30 cellular contexts compared by ENCODE assay signal in genomic region chr6:41759905-41760579, GRCh38. TPM values are rescaled to one million over a fixed set of nuclear protein-coding genes. Genes with fewer than 3 reads are reported as not detected.
DNase-seq lines count a peak whose midpoint lies in the region; ATAC-seq and TF ChIP-seq lines count a peak whose summit lies in the region.
"Had no signal": no experiment of that assay in that cellular context is flagged by ENCODE, and none has a peak within 500 bp of the region (broad histone marks: within the 10 kb centered on the region; RNA-seq: fewer than 3 reads in every experiment).

No MANE protein-coding gene starts in this region.

- peaks cover 8% of the 10 kb centered on the region; the same call in 1 of the 2 replicates for H3K9me3 ChIP-seq in NT2/D1 (ENCODE audit: insufficient read depth, low read length)
- no peaks in the 10 kb centered on the region for H3K9me3 ChIP-seq in lower lobe of right lung
- H3K9me3 ChIP-seq: A549, SJSA1 had no signal

- peaks cover 6% of the 10 kb centered on the region for H3K4me1 Mint-ChIP-seq in WTC11
- H3K4me1 Mint-ChIP-seq in stimulated activated naive B cell treated with anti-CD40 and anti-IgM and Interleukin-4, amounts not matched to agents 10 μg/mL and 1 μg/mL and 100 μg/mL, for 72 hours, result peaks cover 4 to 10% of the 10 kb centered on the region in 2 donors
- H3K4me1 Mint-ChIP-seq: CD4-positive, alpha-beta memory T cell had no signal

- CTCF ChIA-PET in WTC11 (lab: Charles Lee), result no interaction called here

- TF ChIP-seq CTCF in WTC11 (IDR thresholded peaks at IDR 0.05), result no peak
- TF ChIP-seq CTCF in lower lobe of right lung (IDR thresholded peaks at IDR 0.05), result no peak

- DNase-seq in NT2/D1 (ENCODE audit: low read depth, low spot score) (no peak), WTC11 (ENCODE audit: low spot score) (no peak), lower lobe of right lung (peak; percentile 22), NCI-H1105 (lab: John Stamatoyannopoulos, UW) (no peak), NCI-H1694 (lab: John Stamatoyannopoulos, UW) (no peak)
- no peak for DNase-seq in stimulated activated naive B cell treated with anti-CD40 and anti-IgM and Interleukin-4, amounts not matched to agents 10 μg/mL and 1 μg/mL and 100 μg/mL, for 72 hours
- DNase-seq: AML-193; C1 segment of cervical spinal cord; CD4-positive, alpha-beta memory T cell; COR-L47; DMS53; HCEC 1CT; KBM-7; MV-4-11; NCI-H1105 treated with DMSO at 0.1 percent for 48 hours; NCI-H2029 treated with DMSO at 0.1 percent for 48 hours; NCI-H446 treated with DMSO at 0.1 percent for 48 hours; NCI-H526; NCI-H82; NK-92 treated with Interleukin-12 subunit alpha and Interleukin-12 subunit beta, amount 100 ng/mL, for 24 hours; Right ventricle myocardium superior had no signal

- H3K9me3 Mint-ChIP-seq in WTC11, result no peaks in the 10 kb centered on the region
- H3K9me3 Mint-ChIP-seq in stimulated activated naive B cell treated with anti-CD40 and anti-IgM and Interleukin-4, amounts not matched to agents 10 μg/mL and 1 μg/mL and 100 μg/mL, for 72 hours, result no peaks in the 10 kb centered on the region
- H3K9me3 Mint-ChIP-seq: CD4-positive, alpha-beta memory T cell had no signal

- H3K36me3 Mint-ChIP-seq in WTC11, result no peaks in the 10 kb centered on the region
- no peaks in the 10 kb centered on the region for H3K36me3 Mint-ChIP-seq in stimulated activated naive B cell treated with anti-CD40 and anti-IgM and Interleukin-4, amounts not matched to agents 10 μg/mL and 1 μg/mL and 100 μg/mL, for 72 hours
- H3K36me3 Mint-ChIP-seq: CD4-positive, alpha-beta memory T cell had no signal

- intact Hi-C loops in lower lobe of right lung (cut with DNase I), result no loop called here

- H3K9ac ChIP-seq in NT2/D1 (ENCODE audit: insufficient read length, low read depth), result peak overlapping the region; percentile 21

- no peak overlapping the region for H3K4me3 Mint-ChIP-seq in WTC11
- no peak overlapping the region for H3K4me3 Mint-ChIP-seq in stimulated activated naive B cell treated with anti-CD40 and anti-IgM and Interleukin-4, amounts not matched to agents 10 μg/mL and 1 μg/mL and 100 μg/mL, for 72 hours
- H3K4me3 Mint-ChIP-seq: CD4-positive, alpha-beta memory T cell had no signal

- peaks cover 10% of the 10 kb centered on the region for H3K4me1 ChIP-seq in NT2/D1 (ENCODE audit: insufficient read depth, insufficient read length)
- H3K4me1 ChIP-seq in lower lobe of right lung, result no peaks in the 10 kb centered on the region
- H3K4me1 ChIP-seq: A549, SJSA1 had no signal

- H3K27me3 ChIP-seq in NT2/D1 (ENCODE audit: insufficient read depth, insufficient read length) (no peaks in the 10 kb centered on the region), lower lobe of right lung (ENCODE audit: low read depth) (no peaks in the 10 kb centered on the region)
- H3K27me3 ChIP-seq: SJSA1 had no signal

- H3K36me3 ChIP-seq in NT2/D1 (ENCODE audit: insufficient read depth, insufficient read length, low read length) (no peaks in the 10 kb centered on the region), lower lobe of right lung (no peaks in the 10 kb centered on the region)
- H3K36me3 ChIP-seq: SJSA1 had no signal

- no peak overlapping the region for H3K27ac ChIP-seq in lower lobe of right lung
- H3K27ac ChIP-seq: A549, SJSA1 had no signal

- no peak overlapping the region for H3K27ac Mint-ChIP-seq in WTC11
- H3K27ac Mint-ChIP-seq in stimulated activated naive B cell treated with anti-CD40 and anti-IgM and Interleukin-4, amounts not matched to agents 10 μg/mL and 1 μg/mL and 100 μg/mL, for 72 hours, result no peak overlapping the region

- H3K27me3 Mint-ChIP-seq in WTC11 (ENCODE audit: low read depth), result no peaks in the 10 kb centered on the region; the same call in 1 of the 2 replicates
- H3K27me3 Mint-ChIP-seq in stimulated activated naive B cell treated with anti-CD40 and anti-IgM and Interleukin-4, amounts not matched to agents 10 μg/mL and 1 μg/mL and 100 μg/mL, for 72 hours, result peaks cover 9 to 13% of the 10 kb centered on the region in 2 donors

- H3K4me3 ChIP-seq in NT2/D1 (ENCODE audit: insufficient read length, low read depth) (no peak overlapping the region), lower lobe of right lung (no peak overlapping the region)
- H3K4me3 ChIP-seq: A549, SJSA1 had no signal

- POLR2A ChIA-PET in WTC11 (lab: Charles Lee), result no interaction called here

- ATAC-seq in WTC11 (peak; percentile 36; the same call in 1 of the 2 replicates), lower lobe of right lung (no peak), GM18909 (IDR thresholded peaks at IDR 0.05; ENCODE audit: poor library complexity, unreplicated experiment) (no peak)
- peak; percentile 38 to 53 for ATAC-seq in stimulated activated naive B cell treated with anti-CD40 and anti-IgM and Interleukin-4, amounts not matched to agents 10 μg/mL and 1 μg/mL and 100 μg/mL, for 72 hours (replicated peaks)

TF ChIP-seq in WTC11, 78 proteins besides CTCF, POLR2A, EP300 and RAD21:
- TF ChIP-seq ZNF281 (CRISPR knock-in tag; IDR thresholded peaks at IDR 0.05), result no peak
- TF ChIP-seq SP1 (CRISPR knock-in tag; conservative IDR thresholded peaks at IDR 0.05), result no peak
- no peak for TF ChIP-seq USF2 (CRISPR knock-in tag; IDR thresholded peaks at IDR 0.05)
- no peak for TF ChIP-seq PRDM15 (CRISPR knock-in tag; IDR thresholded peaks at IDR 0.05)
- TF ChIP-seq EMX1 (CRISPR knock-in tag; IDR thresholded peaks at IDR 0.05), result no peak
- TF ChIP-seq FOXK1 (CRISPR knock-in tag; IDR thresholded peaks at IDR 0.05), result no peak
- no peak for TF ChIP-seq ESRRA (CRISPR knock-in tag; IDR thresholded peaks at IDR 0.05; ENCODE audit: borderline replicate concordance)
- TF ChIP-seq TEAD4 (CRISPR knock-in tag; IDR thresholded peaks at IDR 0.05), result no peak
- TF ChIP-seq ATF3 (CRISPR knock-in tag; conservative IDR thresholded peaks at IDR 0.05), result no peak
TF ChIP-seq in WTC11: peak in this region for 0.

RNA-seq across cellular contexts. Expression of gene PGC, which starts 12.8 kb away (rescaled TPM):
- total RNA-seq in WTC11 (2021), result 0.55 to 0.63 TPM (median 0.62 TPM) in 3 replicates
- total RNA-seq in lower lobe of right lung, result 947 TPM
- total RNA-seq: CD4-positive, alpha-beta memory T cell; Daoy; G401; H1; HT1080; LHCN-M2; MCF 10A; Right ventricle myocardium superior; SJSA1 had no signal

RNA-seq across cellular contexts. Expression of gene FRS3, which starts 19.7 kb away (rescaled TPM):
- total RNA-seq in WTC11 (2021), result 5.5 to 7.8 TPM (median 6.0 TPM) in 3 replicates
- total RNA-seq in lower lobe of right lung, result 5.9 TPM

RNA-seq across cellular contexts. Expression of gene PRICKLE4, which starts 20.5 kb away (rescaled TPM):
- 0.50 to 1.5 TPM (median 0.82 TPM) in 3 replicates for total RNA-seq in WTC11 (2021)
- total RNA-seq in lower lobe of right lung, result 12.1 TPM
- total RNA-seq: CD4-positive, alpha-beta memory T cell; Daoy; G401; SJSA1 had no signal

RNA-seq across cellular contexts. Expression of gene TFEB, which starts 24.6 kb away (rescaled TPM):
- 3.1 to 3.9 TPM (median 3.3 TPM) in 3 replicates for total RNA-seq in WTC11 (2021)
- total RNA-seq in lower lobe of right lung, result 36.5 TPM

RNA-seq across cellular contexts. Expression of gene TOMM6, which starts 27.5 kb away (rescaled TPM):
- total RNA-seq in WTC11 (2021) (219 to 233 TPM (median 228 TPM) in 3 replicates), lower lobe of right lung (134 TPM)

Comparison
In these comparisons a context has a peak if more than half of its experiments do, and no peak if none do; other contexts are left out.
1. ATAC-seq: peak in WTC11 (single experiment) and stimulated activated naive B cell treated with anti-CD40 and anti-IgM and Interleukin-4, amounts not matched to agents 10 μg/mL and 1 μg/mL and 100 μg/mL, for 72 hours (2 of 2); none in lower lobe of right lung (0 of 2) and GM18909 (single experiment).
2. RNA of gene PGC, which starts 12.8 kb away (total RNA-seq): 947 TPM in lower lobe of right lung (single experiment); 0.55 to 0.63 TPM in WTC11; every median in the first group is over 100 times any median in the second.